In the genomic region with DNA sequence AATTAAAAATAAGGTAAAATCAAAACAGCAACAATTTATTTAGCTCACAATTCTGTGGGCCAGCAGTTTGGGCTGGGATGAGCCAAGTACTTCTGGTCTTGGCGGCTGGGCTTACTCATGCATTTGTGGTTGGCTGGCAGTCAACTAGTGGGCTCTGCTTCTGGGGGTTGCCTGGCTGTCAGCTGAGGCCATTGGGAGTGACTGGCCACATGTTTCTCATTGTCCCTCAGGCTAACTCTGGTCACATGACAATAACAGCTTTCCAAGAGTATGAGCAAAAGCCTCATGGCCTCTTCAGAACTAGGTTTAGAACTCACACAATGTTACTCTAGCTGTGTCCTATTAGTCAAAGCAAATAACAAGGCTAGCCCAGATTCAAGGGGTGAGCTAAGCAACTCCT, we compare ENCODE assay signal across 9 cellular contexts. TPM values are rescaled to one million over a fixed set of nuclear protein-coding genes. Genes with fewer than 3 reads are reported as not detected.
DNase-seq lines count a peak whose midpoint lies in the region; ATAC-seq and TF ChIP-seq lines count a peak whose summit lies in the region.
"Had no signal": no experiment of that assay in that cellular context is flagged by ENCODE, and none has a peak within 500 bp of the region (broad histone marks: within the 10 kb centered on the region; RNA-seq: fewer than 3 reads in every experiment).

No MANE protein-coding gene starts in this region.

- H3K4me3 Mint-ChIP-seq in CD8-positive, alpha-beta T cell = no peak overlapping the region

- no peak for TF ChIP-seq CTCF in CD8-positive, alpha-beta T cell (IDR thresholded peaks at IDR 0.05)

- H3K36me3 ChIP-seq in CD8-positive, alpha-beta T cell (ENCODE audit: insufficient read depth, low read length) = no peaks in the 10 kb centered on the region

- H3K9me3 Mint-ChIP-seq in CD8-positive, alpha-beta T cell = no peaks in the 10 kb centered on the region

- no peaks in the 10 kb centered on the region for H3K36me3 Mint-ChIP-seq in CD8-positive, alpha-beta T cell

- no peaks in the 10 kb centered on the region for H3K9me3 ChIP-seq in CD8-positive, alpha-beta T cell (ENCODE audit: low read length)

- peaks cover 7% of the 10 kb centered on the region for H3K4me1 ChIP-seq in CD8-positive, alpha-beta T cell (ENCODE audit: insufficient read depth, low read length)

- CTCF ChIA-PET in CD8-positive, alpha-beta T cell (lab: Charles Lee) = interaction anchor here (1.7 kb wide), 1 partner anchor 48 kb away, joined by 4 read pairs; no protein-coding TSS in a partner anchor

- H3K4me1 Mint-ChIP-seq in CD8-positive, alpha-beta T cell (ENCODE audit: low read depth) = peaks cover 13% of the 10 kb centered on the region

- POLR2A ChIA-PET in CD8-positive, alpha-beta T cell (lab: Charles Lee) = no interaction called here

- no peak overlapping the region for H3K27ac ChIP-seq in CD8-positive, alpha-beta T cell (ENCODE audit: low read depth, low read length)

- H3K4me3 ChIP-seq in CD8-positive, alpha-beta T cell (ENCODE audit: low read depth, low read length) = no peak overlapping the region

- H3K27ac Mint-ChIP-seq in CD8-positive, alpha-beta T cell = no peak overlapping the region

- peak; percentile 60 for ATAC-seq in GM19463 (IDR thresholded peaks at IDR 0.05; ENCODE audit: unreplicated experiment)
- ATAC-seq in esophagus mucosa = peak; percentile 17
- no peak for ATAC-seq in HG02759 (IDR thresholded peaks at IDR 0.05; ENCODE audit: unreplicated experiment)
- no peak for ATAC-seq in CD8-positive, alpha-beta T cell
- ATAC-seq in HG02973 (IDR thresholded peaks at IDR 0.05; ENCODE audit: unreplicated experiment) = no peak

- H3K27me3 Mint-ChIP-seq in CD8-positive, alpha-beta T cell (ENCODE audit: low read depth) = peaks cover 12% of the 10 kb centered on the region

- H3K27me3 ChIP-seq in CD8-positive, alpha-beta T cell (ENCODE audit: insufficient read depth, low read length) = no peaks in the 10 kb centered on the region

- intact Hi-C loops in CD8-positive, alpha-beta T cell (cut with DNase I, micrococcal nuclease) = no loop called here

- peak; percentile 29 for DNase-seq in OCI-M1 (lab: John Stamatoyannopoulos, UW)
- DNase-seq in stimulated activated CD4-positive, alpha-beta T cell treated with anti-CD3 and anti-CD28 coated beads, Interleukin-15, amount 100 ng/mL, for 48 hours (ENCODE audit: low read depth in 2 of 2) = peak; percentile 16 to 36
- no peak for DNase-seq in CD8-positive, alpha-beta T cell
- DNase-seq in NK-92 treated with Interleukin-12 subunit alpha and Interleukin-12 subunit beta, amount 100 ng/mL, for 24 hours (lab: John Stamatoyannopoulos, UW) = no peak

RNA-seq across cellular contexts. Expression of gene CHIA, which starts 15.6 kb away (rescaled TPM):
- total RNA-seq in esophagus mucosa = not detected
- total RNA-seq in CD8-positive, alpha-beta T cell = not detected
- total RNA-seq: activated CD8-positive, alpha-beta memory T cell treated with anti-CD3 and anti-CD28 coated beads for 36 hours had no signal

RNA-seq across cellular contexts. Expression of gene CHI3L2, which starts 47.6 kb away (rescaled TPM):
- total RNA-seq in esophagus mucosa = 7.7 TPM
- total RNA-seq in CD8-positive, alpha-beta T cell = 1 to 10 TPM; 7.1 to 8.7 TPM

Comparison
In these comparisons a context has a peak if more than half of its experiments do, and no peak if none do; other contexts are left out.
1. ATAC-seq: peak in GM19463 (single experiment) and esophagus mucosa (single experiment); none in HG02759 (single experiment), CD8-positive, alpha-beta T cell (single experiment) and HG02973 (single experiment).
2. DNase-seq: peak in OCI-M1 (single experiment) and stimulated activated CD4-positive, alpha-beta T cell treated with anti-CD3 and anti-CD28 coated beads, Interleukin-15, amount 100 ng/mL, for 48 hours (2 of 2); none in CD8-positive, alpha-beta T cell (0 of 7) and NK-92 treated with Interleukin-12 subunit alpha and Interleukin-12 subunit beta, amount 100 ng/mL, for 24 hours (single experiment).